In genomic region chr13:37089495-37089894, GRCh38 we compare ENCODE assay signal across 9 cellular contexts. TPM values are rescaled to one million over a fixed set of nuclear protein-coding genes. Genes with fewer than 3 reads are reported as not detected.
"Had no signal": no experiment of that assay in that cellular context is flagged by ENCODE, and none has a peak within 500 bp of the region (broad histone marks: within the 10 kb centered on the region; RNA-seq: fewer than 3 reads in every experiment).

No MANE protein-coding gene starts in this region.

- ATAC-seq: GM23338, HepG2 had no signal

- FAIRE-seq: H1, H54, HepG2 had no signal

- DNase-seq: H9, HCEC 1CT, KG1 had no signal

- H3K4me3 ChIP-seq: GM23338 had no signal

- H3K4me2 ChIP-seq: GM23338 had no signal

- H2AFZ ChIP-seq: GM23338 had no signal

RNA-seq across cellular contexts. Expression of gene CSNK1A1L, which starts 16.0 kb away (rescaled TPM):
- total RNA-seq: GM23338, H1, H9, HepG2, HT1080 had no signal
- polyA plus RNA-seq: GM23338, H1, HepG2, IgD-negative memory B cell had no signal
